In genomic region chr10:50919010-50919409, GRCh38 we compare ENCODE assay signal across 18 cellular contexts. TPM values are rescaled to one million over a fixed set of nuclear protein-coding genes. Genes with fewer than 3 reads are reported as not detected.
DNase-seq lines count a peak whose midpoint lies in the region; ATAC-seq and TF ChIP-seq lines count a peak whose summit lies in the region.
"Had no signal": no experiment of that assay in that cellular context is flagged by ENCODE, and none has a peak within 500 bp of the region (broad histone marks: within the 10 kb centered on the region; RNA-seq: fewer than 3 reads in every experiment).

No MANE protein-coding gene starts in this region.

- no peak overlapping the region for H2AK9ac ChIP-seq in IMR-90 (replicated peaks; ENCODE audit: low read depth, low read length, poor library complexity)

- H3K4ac ChIP-seq in IMR-90 (ENCODE audit: low read depth, low read length) = no peak overlapping the region

- no peak overlapping the region for H2AFZ ChIP-seq in IMR-90 (replicated peaks; ENCODE audit: low read length, poor library complexity)
- H2AFZ ChIP-seq in mammary epithelial cell (ENCODE audit: low read depth, low read length) = no peak overlapping the region
- H2AFZ ChIP-seq: GM23338 had no signal

- H3K27me3 ChIP-seq in IMR-90 (ENCODE audit: control insufficient read depth, insufficient read depth, low read length) (peaks cover 2% of the 10 kb centered on the region; the same call in 1 of the 2 replicates), mammary epithelial cell (ENCODE audit: insufficient read depth, low read length) (no peaks in the 10 kb centered on the region), foreskin keratinocyte (no peaks in the 10 kb centered on the region), H7 (ENCODE audit: control insufficient read depth, insufficient read depth, low read length) (no peaks in the 10 kb centered on the region)
- H3K27me3 ChIP-seq: BE2C had no signal

- no peaks in the 10 kb centered on the region for H3K9me1 ChIP-seq in IMR-90 (ENCODE audit: insufficient read depth, low read length)

- no peak overlapping the region for H3K56ac ChIP-seq in IMR-90 (ENCODE audit: extremely low read depth, insufficient read depth, low read length)

- H2AK5ac ChIP-seq in IMR-90 (ENCODE audit: low read depth, low read length) = no peak overlapping the region

- H3K79me2 ChIP-seq in mammary epithelial cell (ENCODE audit: insufficient read depth, low read length) = no peaks in the 10 kb centered on the region

- DNase-seq in NCI-H510A treated with DMSO at 0.1 percent for 48 hours (lab: John Stamatoyannopoulos, UW) (peak; percentile 9), NCI-H510A (lab: John Stamatoyannopoulos, UW) (no peak), IMR-90 (peak; percentile 0), mammary epithelial cell (peak; percentile 37), foreskin keratinocyte (peak; percentile 43 to 66), NAMALWA (ENCODE audit: low spot score) (no peak), kidney tubule cell (ENCODE audit: low spot score) (no peak), H7 (no peak)
- DNase-seq: 8988T; BE2C; Caco-2; CD4-positive, CD25-positive, alpha-beta regulatory T cell; NCI-H1092 treated with DMSO at 0.1 percent for 48 hours; NCI-H146; NCI-H2081 had no signal

- H3K4me2 ChIP-seq in IMR-90 (ENCODE audit: low read depth, low read length) (no peak overlapping the region), mammary epithelial cell (ENCODE audit: insufficient read depth, low read depth, low read length) (no peak overlapping the region)
- H3K4me2 ChIP-seq: GM23338, KMS-11 had no signal

- H3K9me3 ChIP-seq in IMR-90 (ENCODE audit: control insufficient read depth, insufficient read depth, low read length) (peaks cover 3% of the 10 kb centered on the region; the same call in 1 of the 2 replicates), mammary epithelial cell (replicated peaks; ENCODE audit: insufficient read depth, low read length) (peaks cover 13% of the 10 kb centered on the region)
- H3K9me3 ChIP-seq: BE2C had no signal

- H4K91ac ChIP-seq in IMR-90 (ENCODE audit: insufficient read depth, low read depth, low read length) = no peak overlapping the region

- no peak overlapping the region for H4K8ac ChIP-seq in IMR-90 (ENCODE audit: low read depth in 2 of 2, low read length in 2 of 2)

- no peak overlapping the region for H2BK15ac ChIP-seq in IMR-90 (ENCODE audit: low read depth, low read length)

- H2BK20ac ChIP-seq in IMR-90 (ENCODE audit: low read depth, low read length) = no peak overlapping the region

- CTCF ChIA-PET in IMR-90 (lab: Yijun Ruan, JAX) = no interaction called here
- CTCF ChIA-PET in mammary epithelial cell (lab: Charles Lee; ENCODE audit: low non-redundant PET) = interaction anchor here (0.6 kb wide), 1 partner anchor 28 kb away, joined by 6 read pairs; no protein-coding TSS in a partner anchor

- intact Hi-C loops in IMR-90 (cut with micrococcal nuclease) (no loop called here), mammary epithelial cell (cut with micrococcal nuclease) (no loop called here)

- H3K4me3 ChIP-seq in IMR-90 (ENCODE audit: insufficient read depth, low read depth, low read length) (no peak overlapping the region), mammary epithelial cell (replicated peaks in 1 of 3; ENCODE audit: insufficient read depth in 1 of 3, low read depth in 2 of 3, low read length in 3 of 3) (no peak overlapping the region), H7 (ENCODE audit: insufficient read depth, low read depth, low read length) (no peak overlapping the region)
- H3K4me3 ChIP-seq: GM23338 had no signal

- no peak overlapping the region for H4K5ac ChIP-seq in IMR-90 (ENCODE audit: low read depth, low read length)

- TF ChIP-seq POLR2A in IMR-90 (IDR thresholded peaks at IDR 0.05; ENCODE audit: low read depth, low read length) = no peak

- no peak for ATAC-seq in IMR-90 (ENCODE audit: low read depth)
- peak; percentile 42 for ATAC-seq in foreskin keratinocyte
- ATAC-seq: GM23338 had no signal

- H3K27ac ChIP-seq in IMR-90 (ENCODE audit: insufficient read depth, low read length) = no peak overlapping the region
- H3K27ac ChIP-seq in mammary epithelial cell (ENCODE audit: insufficient read depth, low read depth, low read length) = no peak overlapping the region
- H3K27ac ChIP-seq in foreskin keratinocyte = no peak overlapping the region
- H3K27ac ChIP-seq: KMS-11 had no signal

- H4K20me1 ChIP-seq in IMR-90 (ENCODE audit: insufficient read depth, low read length) (no peaks in the 10 kb centered on the region), mammary epithelial cell (ENCODE audit: insufficient read depth, low read length) (no peaks in the 10 kb centered on the region)

- dilution Hi-C loops in IMR-90 (cut with HindIII; ENCODE audit: low sequenced_read_pairs, unreplicated experiment) = no loop called here
- dilution Hi-C loops in mammary epithelial cell (cut with HindIII; ENCODE audit: low sequenced_read_pairs) = no loop called here

- BruUV-seq in IMR-90 (replicated peaks; lab: Mats Ljungman, UMichigan) (no TSS peak), mammary epithelial cell (replicated peaks; lab: Mats Ljungman, UMichigan) (no TSS peak)

- no peaks in the 10 kb centered on the region for H3K36me3 ChIP-seq in IMR-90 (ENCODE audit: control insufficient read depth, insufficient read depth, low read length)
- H3K36me3 ChIP-seq in mammary epithelial cell (ENCODE audit: insufficient read depth, low read length) = no peaks in the 10 kb centered on the region
- H3K36me3 ChIP-seq in H7 (replicated peaks; ENCODE audit: control insufficient read depth, insufficient read depth, low read length) = no peaks in the 10 kb centered on the region
- H3K36me3 ChIP-seq: BE2C had no signal

- in situ Hi-C loops in IMR-90 (cut with MboI; ENCODE audit: low sequenced_read_pairs) = no loop called here
- in situ Hi-C loops in mammary epithelial cell (cut with MboI; ENCODE audit: low sequenced_read_pairs in 2 of 2) = no loop called here

- H3K23ac ChIP-seq in IMR-90 (ENCODE audit: low read depth, low read length) = no peak overlapping the region

- H3K18ac ChIP-seq in IMR-90 (ENCODE audit: low read depth, low read length) = no peak overlapping the region

- no peaks in the 10 kb centered on the region for H3K4me1 ChIP-seq in IMR-90 (ENCODE audit: control insufficient read depth, insufficient read depth, low read length)
- H3K4me1 ChIP-seq in mammary epithelial cell (ENCODE audit: insufficient read depth, low read length) = peaks cover 12% of the 10 kb centered on the region
- H3K4me1 ChIP-seq in foreskin keratinocyte = peaks cover 5% of the 10 kb centered on the region
- H3K4me1 ChIP-seq: BE2C, Caco-2 had no signal

- no peak overlapping the region for H3K14ac ChIP-seq in IMR-90 (replicated peaks; ENCODE audit: low read depth, low read length)

- H3K9ac ChIP-seq in IMR-90 (ENCODE audit: low read depth, low read length) (no peak overlapping the region), mammary epithelial cell (ENCODE audit: insufficient read depth, low read length) (no peak overlapping the region)
- H3K9ac ChIP-seq: KMS-11 had no signal

- WGBS in IMR-90 (ENCODE audit: extremely low coverage in 2 of 2, insufficient read length in 1 of 2), 2 experiments = no CpG with 5 or more reads among the region's 3 CpGs
- 92% methylated on average over 3 of the region's 3 CpGs for WGBS in mammary epithelial cell (ENCODE audit: low coverage, missing lambda C conversion rate)

- TF ChIP-seq CTCF in IMR-90 (conservative IDR thresholded peaks at IDR 0.05; ENCODE audit: low read depth, low read length) (no peak), mammary epithelial cell (conservative IDR thresholded peaks at IDR 0.05 in 1 of 2, IDR thresholded peaks at IDR 0.05 in 1 of 2; ENCODE audit: extremely low read depth in 1 of 2, insufficient read depth in 1 of 2, low read depth in 1 of 2, low read length in 2 of 2) (no peak), foreskin keratinocyte (conservative IDR thresholded peaks at IDR 0.05) (no peak)

- no peak for TF ChIP-seq RAD21 in IMR-90 (IDR thresholded peaks at IDR 0.05; ENCODE audit: low read length)

- H2BK120ac ChIP-seq in IMR-90 (ENCODE audit: low read depth, low read length) = no peak overlapping the region

- POLR2A ChIA-PET in IMR-90 (lab: Charles Lee; ENCODE audit: unreplicated experiment) = no interaction called here

- H2BK5ac ChIP-seq in IMR-90 (ENCODE audit: low read depth, low read length, poor library complexity, severe bottlenecking) = no peak overlapping the region

- no peaks in the 10 kb centered on the region for H3K79me1 ChIP-seq in IMR-90 (ENCODE audit: low read depth in 1 of 2, low read length in 2 of 2)

TF ChIP-seq in IMR-90, 13 proteins besides CTCF, POLR2A, EP300 and RAD21:
- peak; percentile 75 for TF ChIP-seq CEBPB (IDR thresholded peaks at IDR 0.05; ENCODE audit: low read depth, low read length)
- TF ChIP-seq MAFK (IDR thresholded peaks at IDR 0.05; ENCODE audit: low read depth, low read length) = no peak
- no peak for TF ChIP-seq BHLHE40 (IDR thresholded peaks at IDR 0.05; ENCODE audit: low read depth, low read length)

RNA-seq across cellular contexts. Expression of gene A1CF, which starts 33.6 kb away (rescaled TPM):
- total RNA-seq in IMR-90 (2012; rRNA removed) (not detected in 2 replicates), mammary epithelial cell (not detected), foreskin keratinocyte (not detected in 2 replicates)
- polyA plus RNA-seq in IMR-90 (2012; rRNA removed) (not detected in 2 replicates), mammary epithelial cell (not detected), foreskin keratinocyte (not detected in 2 replicates)
- polyA plus RNA-seq in IMR-90 (2012; cell fraction: cytosol; rRNA removed) = not detected in 2 replicates
- not detected in 2 replicates for polyA plus RNA-seq in IMR-90 (2012; cell fraction: nucleus; rRNA removed; ENCODE audit: low replicate concordance)
- polyA minus RNA-seq in mammary epithelial cell = not detected
- total RNA-seq in H7 (2014; rRNA removed; shearing (Covaris generic)) = not detected in 2 replicates
- total RNA-seq: CD4-positive, CD25-positive, alpha-beta regulatory T cell; GM23338; SK-MEL-5 had no signal
- polyA plus RNA-seq: CD4-positive, CD25-positive, alpha-beta regulatory T cell had no signal

Comparison
In these comparisons a context has a peak if more than half of its experiments do, and no peak if none do; other contexts are left out.
1. DNase-seq: peak in NCI-H510A treated with DMSO at 0.1 percent for 48 hours (single experiment), IMR-90 (single experiment), mammary epithelial cell (single experiment) and foreskin keratinocyte (2 of 2); none in NCI-H510A (single experiment), NAMALWA (single experiment), kidney tubule cell (single experiment) and H7 (single experiment).